In genomic region chr2:189544638-189545037, GRCh38 we compare ENCODE assay signal across 17 cellular contexts. TPM values are rescaled to one million over a fixed set of nuclear protein-coding genes. Genes with fewer than 3 reads are reported as not detected.
DNase-seq lines count a peak whose midpoint lies in the region; ATAC-seq and TF ChIP-seq lines count a peak whose summit lies in the region.
"Had no signal": no experiment of that assay in that cellular context is flagged by ENCODE, and none has a peak within 500 bp of the region (broad histone marks: within the 10 kb centered on the region; RNA-seq: fewer than 3 reads in every experiment).

No MANE protein-coding gene starts in this region.

- H3K4me3 ChIP-seq in KMS-11 (IDR thresholded peaks at IDR 0.05; ENCODE audit: insufficient read depth, low read depth, low read length), result no peak overlapping the region
- H3K4me3 ChIP-seq in heart left ventricle, result no peak overlapping the region
- no peak overlapping the region for H3K4me3 ChIP-seq in neuron (ENCODE audit: low read length)
- no peak overlapping the region for H3K4me3 ChIP-seq in stomach
- no peak overlapping the region for H3K4me3 ChIP-seq in mesendoderm (ENCODE audit: low read length)

- no peak overlapping the region for H4K5ac ChIP-seq in mesendoderm (ENCODE audit: low read length)

- peaks cover 0 to 7% (median 0%) of the 10 kb centered on the region in 12 donors for H3K9me3 ChIP-seq in heart left ventricle
- peaks cover 3% of the 10 kb centered on the region for H3K9me3 ChIP-seq in neuron (ENCODE audit: low read length)
- H3K9me3 ChIP-seq in stomach, result no peaks in the 10 kb centered on the region

- no peak overlapping the region for H3K9ac ChIP-seq in KMS-11
- no peak overlapping the region for H3K9ac ChIP-seq in mesendoderm (ENCODE audit: low read length)

- peak overlapping the region; percentile 55 for H3K27ac ChIP-seq in KMS-11
- peak overlapping the region in 7 of 12 donors; percentile 8 to 70 (median 30) for H3K27ac ChIP-seq in heart left ventricle
- H3K27ac ChIP-seq in stomach, result peak overlapping the region in 4 of 5 donors; percentile 36 to 78 (median 51)
- no peak overlapping the region for H3K27ac ChIP-seq in mesendoderm (ENCODE audit: low read depth, low read length)
- H3K27ac ChIP-seq: C4-2B had no signal

- H2BK120ac ChIP-seq in mesendoderm (ENCODE audit: low read depth, low read length), result no peak overlapping the region

- H3K27me3 ChIP-seq in KMS-11 (ENCODE audit: insufficient read depth, low read depth) (no peaks in the 10 kb centered on the region), heart left ventricle (no peaks in the 10 kb centered on the region), neuron (ENCODE audit: insufficient read depth, low read length) (no peaks in the 10 kb centered on the region), stomach (no peaks in the 10 kb centered on the region), mesendoderm (ENCODE audit: insufficient read depth, low read length, poor library complexity) (no peaks in the 10 kb centered on the region)

- no peak overlapping the region for H3K23ac ChIP-seq in mesendoderm (ENCODE audit: low read length)

- no peaks in the 10 kb centered on the region for H4K20me1 ChIP-seq in KMS-11 (ENCODE audit: insufficient read depth)

- no peak for DNase-seq in heart left ventricle
- DNase-seq in stomach, result no peak
- no peak for DNase-seq in mesendoderm
- no peak for DNase-seq in NAMALWA (ENCODE audit: low spot score)
- no peak for DNase-seq in NCI-H1436 (lab: John Stamatoyannopoulos, UW)
- DNase-seq in NCI-H1417 treated with DMSO at 0.1 percent for 48 hours (lab: John Stamatoyannopoulos, UW), result no peak
- DNase-seq: 8988T, COR-L47, KBM-7, NCI-H1092 treated with DMSO at 0.1 percent for 48 hours, NCI-H187 treated with DMSO at 0.1 percent for 48 hours, NCI-H82 had no signal

- no peak overlapping the region for H2AK5ac ChIP-seq in mesendoderm (ENCODE audit: low read length)

- H2AFZ ChIP-seq in KMS-11 (ENCODE audit: low read depth) (peak overlapping the region; percentile 39; the same call in 1 of the 2 replicates), neuron (ENCODE audit: low read depth, low read length) (peak overlapping the region; percentile 82)

- TF ChIP-seq CTCF in KMS-11 (conservative IDR thresholded peaks at IDR 0.05; ENCODE audit: low read depth, low read length), result peak; percentile 36; the same call in 1 of the 2 replicates
- no peak for TF ChIP-seq CTCF in heart left ventricle (IDR thresholded peaks at IDR 0.05)
- no peak for TF ChIP-seq CTCF in stomach (IDR thresholded peaks at IDR 0.05)

- no peak overlapping the region for H3K18ac ChIP-seq in mesendoderm (ENCODE audit: low read length)

- H3K36me3 ChIP-seq in KMS-11 (ENCODE audit: insufficient read depth), result no peaks in the 10 kb centered on the region
- no peaks in the 10 kb centered on the region for H3K36me3 ChIP-seq in heart left ventricle
- no peaks in the 10 kb centered on the region for H3K36me3 ChIP-seq in neuron (ENCODE audit: insufficient read depth, low read length)
- H3K36me3 ChIP-seq in stomach, result no peaks in the 10 kb centered on the region
- H3K36me3 ChIP-seq in mesendoderm (ENCODE audit: control insufficient read depth, insufficient read depth, low read length), result no peaks in the 10 kb centered on the region

- no peak overlapping the region for H2BK5ac ChIP-seq in mesendoderm (ENCODE audit: low read length)

- no peaks in the 10 kb centered on the region for H3K79me2 ChIP-seq in KMS-11 (ENCODE audit: insufficient read depth, low read depth)
- no peaks in the 10 kb centered on the region for H3K79me2 ChIP-seq in mesendoderm (ENCODE audit: control insufficient read depth, insufficient read depth, low read length)

- no peak overlapping the region for H3K56ac ChIP-seq in mesendoderm (ENCODE audit: low read length)

- no peak overlapping the region for H3K4ac ChIP-seq in mesendoderm (ENCODE audit: low read depth, low read length)

- no peak for TF ChIP-seq POLR2A in heart left ventricle (IDR thresholded peaks at IDR 0.05)
- no peak for TF ChIP-seq POLR2A in stomach (IDR thresholded peaks at IDR 0.05)

- no peaks in the 10 kb centered on the region for H3K79me1 ChIP-seq in mesendoderm (ENCODE audit: low read length)

- peak overlapping the region; percentile 53 for H3K4me2 ChIP-seq in KMS-11
- H3K4me2 ChIP-seq in mesendoderm (ENCODE audit: low read length), result no peak overlapping the region

- 68 to 91% (median 77%) methylated on average over 2 of the region's 2 CpGs for WGBS in heart left ventricle, 4 donors
- WGBS in stomach, 5 donors, result 74 to 100% (median 79%) methylated on average over 2 of the region's 2 CpGs
- WGBS in mesendoderm (ENCODE audit: extremely low coverage, insufficient coverage, low lambda C conversion rate), result no CpG with 5 or more reads among the region's 2 CpGs

- intact Hi-C loops in heart left ventricle (cut with DNase I), result no loop called here
- intact Hi-C loops in stomach (cut with DNase I; ENCODE audit: low total_unique reads), result no loop called here

- no peak overlapping the region for H4K8ac ChIP-seq in mesendoderm (ENCODE audit: low read depth, low read length)

- ATAC-seq in heart left ventricle, result peak; percentile 59 to 76 (median 72)
- ATAC-seq: Panc1 had no signal

- TF ChIP-seq EP300 in stomach (IDR thresholded peaks at IDR 0.05), result no peak

- H2BK15ac ChIP-seq in mesendoderm (replicated peaks; ENCODE audit: low read depth), result no peak overlapping the region

- H3K4me1 ChIP-seq in KMS-11 (ENCODE audit: low read depth, poor library complexity, severe bottlenecking) (peaks cover 50% of the 10 kb centered on the region), heart left ventricle (peaks cover 0 to 37% (median 15%) of the 10 kb centered on the region in 12 donors), neuron (ENCODE audit: insufficient read depth, low read length) (peaks cover 14% of the 10 kb centered on the region), stomach (peaks cover 9 to 48% (median 26%) of the 10 kb centered on the region in 4 donors), mesendoderm (ENCODE audit: control insufficient read depth, low read depth, low read length) (no peaks in the 10 kb centered on the region)

RNA-seq across cellular contexts. Expression of gene SLC40A1, which starts 35.9 kb away (rescaled TPM):
- total RNA-seq in heart left ventricle (100 to 1,000 TPM in 2 of 9 donors, 10 to 100 TPM in 7; 21.9 to 109 (median 42.9) TPM), stomach (100 to 1,000 TPM in 3 of 5 donors, 10 to 100 TPM in 2; 60.7 to 147 (median 104) TPM)
- polyA plus RNA-seq in heart left ventricle (10 to 100 TPM; 10.2 to 20.3 TPM), stomach (10 to 100 TPM; 21.3 to 72.3 (median 65.5) TPM)
- 0.06 TPM for polyA plus RNA-seq in mesendoderm (2013, experiment 1 of 2)
- polyA plus RNA-seq in mesendoderm (2013, experiment 2 of 2), result 0.08 TPM
- total RNA-seq: MCF 10A had no signal
